In genomic region chr3:46693038-46693896, GRCh38 we compare ENCODE assay signal across 8 cellular contexts. TPM values are rescaled to one million over a fixed set of nuclear protein-coding genes. Genes with fewer than 3 reads are reported as not detected.
A peak's percentile ranks its signal among the peaks of the same experiment; 100 is the strongest.
DNase-seq lines count a peak whose midpoint lies in the region; ATAC-seq and TF ChIP-seq lines count a peak whose summit lies in the region.

TSS of gene ALS2CL (minus strand) at chr3:46693679. CDS start at chr3:46689440, 4,239 bp downstream.

- WGBS in trophoblast cell (ENCODE audit: extremely low coverage, insufficient coverage, insufficient read length): no CpG with 5 or more reads among the region's 72 CpGs
- 2% methylated on average over 72 of the region's 72 CpGs for WGBS in urinary bladder

- H4K91ac ChIP-seq in trophoblast cell (ENCODE audit: low read depth, low read length): peak within 1 kb of the TSS; percentile 76

- H3K9ac ChIP-seq in trophoblast cell (ENCODE audit: low read length): peak within 1 kb of the TSS; percentile 92

- peak within 1 kb of the TSS; percentile 56 for H4K12ac ChIP-seq in trophoblast cell (ENCODE audit: low read depth, low read length)

- H3K36me3 ChIP-seq in Panc1 (ENCODE audit: control insufficient read depth, insufficient read depth, low read length): no peaks in the 10 kb centered on the region
- H3K36me3 ChIP-seq in trophoblast cell (ENCODE audit: control insufficient read depth in 1 of 2, insufficient read depth in 2 of 2, low read length in 2 of 2): peaks cover 0 to under 1% of the 10 kb centered on the region in 2 experiments
- H3K36me3 ChIP-seq in urinary bladder (ENCODE audit: insufficient read depth): no peaks in the 10 kb centered on the region

- H3K9me3 ChIP-seq in Panc1 (ENCODE audit: control insufficient read depth, insufficient read depth, low read depth, low read length) (no peaks in the 10 kb centered on the region), trophoblast cell (ENCODE audit: insufficient read depth, low read depth, low read length) (peaks cover 2% of the 10 kb centered on the region)

- no peak for TF ChIP-seq CTCF in GM12865 (IDR thresholded peaks at IDR 0.05; ENCODE audit: insufficient read depth, low read depth, low read length, missing control alignments)
- no peak for TF ChIP-seq CTCF in Panc1 (IDR thresholded peaks at IDR 0.05)

- H3K27ac ChIP-seq in Panc1 (ENCODE audit: low read length) (no peak within 1 kb of the TSS), trophoblast cell (ENCODE audit: low read depth, low read length) (peak within 1 kb of the TSS; percentile 60), urinary bladder (ENCODE audit: low read depth) (peak within 1 kb of the TSS; percentile 76)

- peaks cover 5% of the 10 kb centered on the region for H3K79me2 ChIP-seq in trophoblast cell (ENCODE audit: control insufficient read depth, insufficient read depth, low read length, poor library complexity)

- peak within 1 kb of the TSS; percentile 38 for H2BK12ac ChIP-seq in trophoblast cell (ENCODE audit: low read length)

- DNase-seq in GM12865 (ENCODE audit: low read depth): peak; percentile 30
- no peak for DNase-seq in Panc1 (ENCODE audit: low read depth, low spot score)
- peak; percentile 40 for DNase-seq in activated gamma-delta T cell treated with anti-CD3 and anti-CD28 coated beads, Interleukin-2, amount 50 U/mL, for 16 hours (ENCODE audit: low read depth)
- no peak for DNase-seq in glomerular endothelial cell (ENCODE audit: extremely low read depth, low read depth, low spot score)
- peak; percentile 73 to 77 for DNase-seq in trophoblast cell
- no peak for DNase-seq in midbrain (lab: John Stamatoyannopoulos, UW)

- peak within 1 kb of the TSS; percentile 73 for H2AFZ ChIP-seq in trophoblast cell (ENCODE audit: insufficient read depth, low read length, poor library complexity)

- peak within 1 kb of the TSS; percentile 71 for H2BK5ac ChIP-seq in trophoblast cell (ENCODE audit: low read depth, low read length, poor library complexity)

- peak within 1 kb of the TSS; percentile 31 for H3K4ac ChIP-seq in trophoblast cell (ENCODE audit: low read depth, low read length)

- H2AK5ac ChIP-seq in trophoblast cell (ENCODE audit: low read length): no peak within 1 kb of the TSS

- peak within 1 kb of the TSS; percentile 85 for H3K14ac ChIP-seq in trophoblast cell (ENCODE audit: low read length)

- H4K8ac ChIP-seq in trophoblast cell (ENCODE audit: low read depth, low read length): peak within 1 kb of the TSS; percentile 82

- H3K4me1 ChIP-seq in Panc1 (ENCODE audit: control insufficient read depth, insufficient read depth, low read length) (no peaks in the 10 kb centered on the region), trophoblast cell (ENCODE audit: control insufficient read depth in 1 of 2, insufficient read depth in 2 of 2, low read length in 2 of 2) (peaks cover 12 to 23% of the 10 kb centered on the region in 2 experiments), urinary bladder (ENCODE audit: insufficient read depth) (no peaks in the 10 kb centered on the region)

- peak within 1 kb of the TSS; percentile 37 for H3K4me3 ChIP-seq in GM12865 (ENCODE audit: low read depth, low read length)
- peak within 1 kb of the TSS; percentile 55 to 68 for H3K4me3 ChIP-seq in Panc1 (ENCODE audit: low read depth in 2 of 2, low read length in 2 of 2)
- H3K4me3 ChIP-seq in trophoblast cell (ENCODE audit: low read depth, low read length): peak within 1 kb of the TSS; percentile 72
- peak within 1 kb of the TSS; percentile 63 for H3K4me3 ChIP-seq in urinary bladder (ENCODE audit: low read depth, low read length)

- no peaks in the 10 kb centered on the region for H3K27me3 ChIP-seq in Panc1 (ENCODE audit: control insufficient read depth, insufficient read depth, low read length)
- no peaks in the 10 kb centered on the region for H3K27me3 ChIP-seq in trophoblast cell (ENCODE audit: insufficient read depth, low read length)

- H3K79me1 ChIP-seq in trophoblast cell (ENCODE audit: low read length): peaks cover 11% of the 10 kb centered on the region

- H2BK120ac ChIP-seq in trophoblast cell (ENCODE audit: insufficient read depth, low read length, poor library complexity): peak within 1 kb of the TSS; percentile 84

- in situ Hi-C loops in Panc1 (cut with HindIII; ENCODE audit: low pct_unique_long_range_greater_than_20kb, low sequenced_read_pairs): no loop called here

- intact Hi-C loops in Panc1 (cut with micrococcal nuclease; ENCODE audit: unreplicated experiment): no loop called here

- CTCF ChIA-PET in Panc1 (lab: Charles Lee): interaction anchor here (0.9 kb wide), 1 partner anchor 64 kb away, joined by 4 read pairs; no protein-coding TSS in a partner anchor

- peak within 1 kb of the TSS; percentile 96 for H3K4me2 ChIP-seq in trophoblast cell (ENCODE audit: low read length)

- BruUV-seq in Panc1 (replicated peaks; lab: Mats Ljungman, UMichigan): no TSS peak

- peak; percentile 77 for ATAC-seq in Panc1
- ATAC-seq in GM21515 (IDR thresholded peaks at IDR 0.05; ENCODE audit: unreplicated experiment): no peak

- H3K23ac ChIP-seq in trophoblast cell (ENCODE audit: low read length): peak within 1 kb of the TSS; percentile 42

- POLR2A ChIA-PET in Panc1 (lab: Charles Lee): no interaction called here

- H3K18ac ChIP-seq in trophoblast cell (ENCODE audit: low read length): peak within 1 kb of the TSS; percentile 88

RNA-seq across cellular contexts. Expression of gene ALS2CL, which starts in this region (rescaled TPM):
- 2.7 TPM for total RNA-seq in Panc1 (2021; ENCODE audit: unreplicated experiment)
- 2.3 TPM for polyA plus RNA-seq in Panc1 (2012; ENCODE audit: insufficient read length)
- total RNA-seq in glomerular endothelial cell: 7.8 and 13.5 TPM in 2 replicates
- polyA plus RNA-seq in trophoblast cell (2013): 11.3 and 13.5 TPM in 2 replicates
- total RNA-seq in urinary bladder: 10.4 TPM
- 10.6 TPM for polyA plus RNA-seq in urinary bladder

Comparison
In these comparisons a context has a peak if more than half of its experiments do, and no peak if none do; other contexts are left out.
1. DNase-seq: peak in GM12865 (single experiment), activated gamma-delta T cell treated with anti-CD3 and anti-CD28 coated beads, Interleukin-2, amount 50 U/mL, for 16 hours (single experiment) and trophoblast cell (2 of 2); none in Panc1 (single experiment), glomerular endothelial cell (single experiment) and midbrain (single experiment).
2. Peak in every context shown above with its lines, with median percentiles within 50 percentile points of each other: H3K4me3 ChIP-seq.